15 cellular contexts compared by ENCODE assay signal in genomic region chr22:22817468-22818201, GRCh38.
DNase-seq lines count a peak whose midpoint lies in the region; ATAC-seq and TF ChIP-seq lines count a peak whose summit lies in the region.
"Had no signal": no experiment of that assay in that cellular context is flagged by ENCODE, and none has a peak within 500 bp of the region (broad histone marks: within the 10 kb centered on the region; RNA-seq: fewer than 3 reads in every experiment).

No MANE protein-coding gene starts in this region.

- H3K27ac Mint-ChIP-seq in T-helper 17 cell, result peak overlapping the region; percentile 94
- H3K27ac Mint-ChIP-seq in naive thymus-derived CD4-positive, alpha-beta T cell, result peak overlapping the region; percentile 84 to 99 (median 91)

- H3K27me3 ChIP-seq in SK-N-SH (ENCODE audit: insufficient read depth), result no peaks in the 10 kb centered on the region
- H3K27me3 ChIP-seq in naive thymus-derived CD4-positive, alpha-beta T cell (ENCODE audit: control insufficient read depth in 2 of 2, insufficient read depth in 2 of 2, low read length in 2 of 2), result no peaks in the 10 kb centered on the region
- peaks cover 0 to 6% (median 0%) of the 10 kb centered on the region in 3 donors for H3K27me3 ChIP-seq in psoas muscle (ENCODE audit: insufficient read depth in 3 of 3, low read length in 2 of 3)
- H3K27me3 ChIP-seq: colonic mucosa had no signal

- no peaks in the 10 kb centered on the region for H3K79me2 ChIP-seq in SK-N-SH (ENCODE audit: insufficient read depth)
- H3K79me2 ChIP-seq: parathyroid adenoma had no signal

- no peaks in the 10 kb centered on the region for H3F3A ChIP-seq in SK-N-SH (replicated peaks; ENCODE audit: insufficient read depth)

- DNase-seq in SK-N-SH, result no peak
- DNase-seq in T-helper 17 cell, result no peak
- no peak for DNase-seq in naive thymus-derived CD4-positive, alpha-beta T cell
- no peak for DNase-seq in psoas muscle
- no peak for DNase-seq in kidney glomerular epithelial cell (lab: John Stamatoyannopoulos, UW)
- no peak for DNase-seq in GM13977 (ENCODE audit: low spot score)
- DNase-seq: amygdala, colonic mucosa, mesendoderm, NCI-H1105, NCI-H526 had no signal

- H3K36me3 ChIP-seq in SK-N-SH (replicated peaks in 1 of 2; ENCODE audit: control insufficient read depth in 1 of 2, insufficient read depth in 2 of 2, low read length in 1 of 2) (no peaks in the 10 kb centered on the region), psoas muscle (ENCODE audit: insufficient read depth in 1 of 2, low read depth in 1 of 2) (no peaks in the 10 kb centered on the region)
- no peaks in the 10 kb centered on the region for H3K36me3 ChIP-seq in naive thymus-derived CD4-positive, alpha-beta T cell (ENCODE audit: control insufficient read depth in 2 of 3, insufficient read depth in 3 of 3, low read length in 3 of 3)
- H3K36me3 ChIP-seq: colonic mucosa had no signal

- TF ChIP-seq EP300 in SK-N-SH (IDR thresholded peaks at IDR 0.05; ENCODE audit: borderline replicate concordance in 1 of 2, low read depth in 1 of 2, low read length in 1 of 2), result no peak

- no peak for ATAC-seq in SK-N-SH treated with all-trans-retinoic acid at 6 μM for 48 hours
- no peak for ATAC-seq in T-helper 17 cell
- no peak for ATAC-seq in naive thymus-derived CD4-positive, alpha-beta T cell
- no peak for ATAC-seq in psoas muscle

- in situ Hi-C loops in GM13977 (cut with MboI; ENCODE audit: low pct_unique_long_range_greater_than_20kb, low sequenced_read_pairs, unreplicated experiment), result no loop called here

- no peak overlapping the region for H3K4me2 ChIP-seq in SK-N-SH

- no peaks in the 10 kb centered on the region for H3K9me2 ChIP-seq in SK-N-SH

- CTCF ChIA-PET in SK-N-SH (lab: Yijun Ruan, JAX), result interaction anchor here (0.7 to 3.4 kb wide), 8 partner anchors 12 to 354 kb away, joined by 3 to 10 read pairs (median 4); no protein-coding TSS in a partner anchor
- CTCF ChIA-PET in naive thymus-derived CD4-positive, alpha-beta T cell (lab: Charles Lee), result interaction anchor here (1.0 to 16.4 kb wide), 6 partner anchors 10 to 64 kb away, joined by 4 to 322 read pairs (median 8); no protein-coding TSS in a partner anchor

- H3K36me3 Mint-ChIP-seq in T-helper 17 cell (ENCODE audit: low read depth), result no peaks in the 10 kb centered on the region
- H3K36me3 Mint-ChIP-seq in naive thymus-derived CD4-positive, alpha-beta T cell, result peaks cover 0 to 2% (median 0%) of the 10 kb centered on the region in 5 donors

- peaks cover 0 to 2% (median 0%) of the 10 kb centered on the region in 11 donors for H3K9me3 Mint-ChIP-seq in naive thymus-derived CD4-positive, alpha-beta T cell

- POLR2A ChIA-PET in SK-N-SH (lab: Yijun Ruan, JAX), result no interaction called here
- POLR2A ChIA-PET in naive thymus-derived CD4-positive, alpha-beta T cell (lab: Charles Lee), result interaction anchor here (1.4 to 10.4 kb wide), 4 partner anchors 18 to 65 kb away, joined by 3 to 96 read pairs (median 16); no protein-coding TSS in a partner anchor

- H4K20me1 ChIP-seq in SK-N-SH (ENCODE audit: insufficient read depth), result no peaks in the 10 kb centered on the region

- H2AFZ ChIP-seq in SK-N-SH (ENCODE audit: low read depth), result no peak overlapping the region
- H2AFZ ChIP-seq: parathyroid adenoma had no signal

- H3K27me3 Mint-ChIP-seq in T-helper 17 cell, result no peaks in the 10 kb centered on the region
- H3K27me3 Mint-ChIP-seq in naive thymus-derived CD4-positive, alpha-beta T cell, result peaks cover 0 to 2% (median 0%) of the 10 kb centered on the region in 5 donors

- intact Hi-C loops in naive thymus-derived CD4-positive, alpha-beta T cell (cut with micrococcal nuclease), result loop anchor here (1.0 to 5.0 kb wide), 2 partner anchors 7 to 50 kb away; no protein-coding TSS in a partner anchor
- intact Hi-C loops in psoas muscle (cut with DNase I), result no loop called here

- TF ChIP-seq CTCF in SK-N-SH (IDR thresholded peaks at IDR 0.05) (peak; percentile 7; the same call in 1 of the 2 replicates), GM12872 (IDR thresholded peaks at IDR 0.05; ENCODE audit: insufficient read depth, low read depth, low read length) (0 out of 3 replicates have a peak, but pooled peaks have one; percentile 7), psoas muscle (IDR thresholded peaks at IDR 0.05) (no peak), GM13977 (IDR thresholded peaks at IDR 0.05; ENCODE audit: extremely low read depth, insufficient read depth, missing control alignments) (no peak)

- H3K4me3 ChIP-seq in SK-N-SH (ENCODE audit: low read depth in 2 of 2, low read length in 1 of 2), result no peak overlapping the region
- no peak overlapping the region for H3K4me3 ChIP-seq in naive thymus-derived CD4-positive, alpha-beta T cell (ENCODE audit: low read length)
- H3K4me3 ChIP-seq in psoas muscle, result no peak overlapping the region
- H3K4me3 ChIP-seq: colonic mucosa had no signal

- 2% methylated on average over 5 of the region's 5 CpGs for WGBS in SK-N-SH (ENCODE audit: low lambda C conversion rate)
- WGBS in psoas muscle, 3 donors, result 27 to 46% (median 37%) methylated on average over 5 of the region's 5 CpGs

- H3K9ac ChIP-seq in SK-N-SH, result no peak overlapping the region
- H3K9ac ChIP-seq: parathyroid adenoma had no signal

- H3K4me1 Mint-ChIP-seq in T-helper 17 cell, result peaks cover 73% of the 10 kb centered on the region
- peaks cover 75 to 98% (median 94%) of the 10 kb centered on the region in 7 donors for H3K4me1 Mint-ChIP-seq in naive thymus-derived CD4-positive, alpha-beta T cell

- H3K4me3 Mint-ChIP-seq in T-helper 17 cell, result peak overlapping the region; percentile 83
- peak overlapping the region in 8 of 10 donors; percentile 4 to 88 (median 78) for H3K4me3 Mint-ChIP-seq in naive thymus-derived CD4-positive, alpha-beta T cell

- no peak overlapping the region for H3K27ac ChIP-seq in SK-N-SH (ENCODE audit: low read depth in 2 of 2, low read length in 1 of 2)
- peak overlapping the region; percentile 9 for H3K27ac ChIP-seq in naive thymus-derived CD4-positive, alpha-beta T cell (ENCODE audit: low read depth, low read length)
- H3K27ac ChIP-seq in psoas muscle, result no peak overlapping the region
- H3K27ac ChIP-seq: colonic mucosa, parathyroid adenoma, RWPE1 had no signal

- no peaks in the 10 kb centered on the region for H3K4me1 ChIP-seq in SK-N-SH (ENCODE audit: control insufficient read depth in 1 of 2, insufficient read depth in 2 of 2, low read depth in 1 of 2, low read length in 1 of 2)
- H3K4me1 ChIP-seq in naive thymus-derived CD4-positive, alpha-beta T cell (ENCODE audit: control insufficient read depth in 2 of 2, insufficient read depth in 2 of 2, low read length in 2 of 2), result peaks cover 77 to 87% of the 10 kb centered on the region in 2 donors
- H3K4me1 ChIP-seq in psoas muscle, result no peaks in the 10 kb centered on the region
- H3K4me1 ChIP-seq: colonic mucosa, parathyroid adenoma had no signal

- no peaks in the 10 kb centered on the region for H3K9me3 ChIP-seq in SK-N-SH
- H3K9me3 ChIP-seq in T-helper 17 cell (ENCODE audit: control insufficient read depth, low read length, poor library complexity, severe bottlenecking), result no peaks in the 10 kb centered on the region
- H3K9me3 ChIP-seq in naive thymus-derived CD4-positive, alpha-beta T cell (ENCODE audit: control insufficient read depth in 2 of 3, low read length in 3 of 3), result no peaks in the 10 kb centered on the region
- no peaks in the 10 kb centered on the region for H3K9me3 ChIP-seq in psoas muscle
- H3K9me3 ChIP-seq: colonic mucosa had no signal

- no peak for TF ChIP-seq RAD21 in SK-N-SH (IDR thresholded peaks at IDR 0.05; ENCODE audit: low read length)

TF ChIP-seq in SK-N-SH, 30 proteins besides CTCF, POLR2A, EP300 and RAD21 (continues in another document):
- TF ChIP-seq POLR2AphosphoS5 (IDR thresholded peaks at IDR 0.05; ENCODE audit: low read depth, low read length), result no peak
- TF ChIP-seq USF2 (IDR thresholded peaks at IDR 0.05; ENCODE audit: borderline replicate concordance, low read depth, low read length), result no peak
- TF ChIP-seq RXRA (IDR thresholded peaks at IDR 0.05; ENCODE audit: borderline replicate concordance, low read depth), result no peak
- TF ChIP-seq TCF12 (IDR thresholded peaks at IDR 0.05), result no peak
- TF ChIP-seq GABPA (IDR thresholded peaks at IDR 0.05; ENCODE audit: low read depth), result no peak
- no peak for TF ChIP-seq ELF1 (IDR thresholded peaks at IDR 0.05)
- no peak for TF ChIP-seq MEF2A (IDR thresholded peaks at IDR 0.05; ENCODE audit: borderline replicate concordance, low read depth)
- TF ChIP-seq EZH2phosphoT487 (IDR thresholded peaks at IDR 0.05; ENCODE audit: borderline replicate concordance, low read depth), result no peak
- TF ChIP-seq RFX5 (IDR thresholded peaks at IDR 0.05; ENCODE audit: low read length), result no peak

TF ChIP-seq in SK-N-SH treated with all-trans-retinoic acid at 6 μM for 48 hours, 23 proteins besides CTCF, POLR2A, EP300 and RAD21:
- TF ChIP-seq BACH2 (CRISPR knock-in tag; IDR thresholded peaks at IDR 0.05; ENCODE audit: borderline replicate concordance) (no peak), TSHZ2 (CRISPR knock-in tag; IDR thresholded peaks at IDR 0.05) (no peak), PPARA (CRISPR knock-in tag; IDR thresholded peaks at IDR 0.05; ENCODE audit: borderline replicate concordance) (no peak), ARNTL (CRISPR knock-in tag; IDR thresholded peaks at IDR 0.05; ENCODE audit: borderline replicate concordance, low read depth) (no peak), CSDC2 (CRISPR knock-in tag; IDR thresholded peaks at IDR 0.05) (no peak), SNAI2 (CRISPR knock-in tag; IDR thresholded peaks at IDR 0.05) (no peak), RARB (CRISPR knock-in tag; IDR thresholded peaks at IDR 0.05) (no peak), ISL1 (CRISPR knock-in tag; IDR thresholded peaks at IDR 0.05) (no peak)

Comparison
In these comparisons a context has a peak if more than half of its experiments do, and no peak if none do; other contexts are left out.
1. CTCF ChIP-seq: peak in SK-N-SH (single experiment) and GM12872 (single experiment); none in psoas muscle (single experiment) and GM13977 (single experiment).
2. intact Hi-C loops: an anchor here in naive thymus-derived CD4-positive, alpha-beta T cell (1.0 to 5.0 kb wide); none called in psoas muscle.